In the genomic region with DNA sequence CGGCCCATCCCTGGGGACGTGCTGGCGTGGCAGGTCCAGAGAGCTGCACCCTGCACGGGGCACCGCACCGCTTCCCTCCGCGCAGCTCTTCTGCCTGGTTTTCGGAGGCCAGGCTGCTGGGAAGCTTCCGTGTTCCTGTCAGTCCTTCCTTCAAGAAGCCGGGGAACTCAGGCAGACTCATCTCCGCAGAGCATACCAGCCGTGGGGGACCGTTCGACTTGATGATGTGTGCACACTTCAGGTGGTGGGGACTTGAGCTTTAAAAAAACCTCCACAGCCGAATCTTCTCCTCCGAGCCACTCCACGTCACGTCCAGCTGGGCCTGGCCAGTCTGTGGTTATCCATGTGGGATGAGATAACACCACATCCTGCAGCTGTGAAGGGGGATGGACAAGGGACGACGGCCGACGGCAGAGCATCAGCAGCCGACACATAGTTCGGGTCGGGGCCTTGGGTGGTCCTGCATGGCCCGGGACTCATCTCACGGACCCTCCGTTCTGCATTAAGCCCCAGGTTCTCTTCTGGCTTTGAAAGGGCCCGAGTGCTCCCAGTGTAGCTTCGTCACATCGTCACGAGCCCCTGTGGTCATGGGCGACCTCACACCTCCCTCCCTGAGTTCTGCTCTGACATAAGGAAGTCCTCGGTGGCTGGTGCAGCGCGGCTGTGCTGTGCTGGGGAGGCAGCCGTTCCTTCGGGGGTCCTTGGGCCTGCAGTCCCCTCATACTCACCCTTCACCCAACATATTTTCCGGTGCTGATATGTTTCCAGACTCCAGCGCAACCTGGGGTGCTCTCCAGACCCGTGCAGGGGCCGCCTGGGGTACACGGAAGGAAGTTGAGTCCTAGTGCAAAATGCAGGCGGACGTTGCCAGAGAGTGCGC, we compare ENCODE assay signal across 17 cellular contexts. TPM values are rescaled to one million over a fixed set of nuclear protein-coding genes. Genes with fewer than 3 reads are reported as not detected.
"Had no signal": no experiment of that assay in that cellular context is flagged by ENCODE, and none has a peak within 500 bp of the region (broad histone marks: within the 10 kb centered on the region; RNA-seq: fewer than 3 reads in every experiment).

No MANE protein-coding gene starts in this region.

- H3K4me3 ChIP-seq: ascending aorta, dorsolateral prefrontal cortex, SJSA1, tibial artery had no signal

- H3K27ac ChIP-seq: ascending aorta, SJSA1, tibial artery had no signal

- DNase-seq: activated CD4-positive, alpha-beta T cell treated with anti-CD3 and anti-CD28 coated beads, Interleukin-2, amount 50 U/mL, for 48 hours; activated CD4-positive, CD25-positive, alpha-beta regulatory T cell treated with anti-CD3 and anti-CD28 coated beads, Interleukin-2, amount 50 U/mL, for 72 hours; activated naive CD4-positive, alpha-beta T cell treated with Interleukin-2 at 50 U/mL for 16 hours; mammary epithelial cell; naive thymus-derived CD4-positive, alpha-beta T cell; retina; stimulated activated CD4-positive, alpha-beta T cell treated with anti-CD3 and anti-CD28 coated beads, Interleukin-2, amount 100 ng/mL, for 48 hours; T-helper 9 cell; tibial artery had no signal

- H3K4me1 ChIP-seq: ascending aorta, SJSA1 had no signal

- H3K27ac Mint-ChIP-seq: activated T-helper 17 cell treated with anti-CD3 and anti-CD28 coated beads, Interleukin-2, amount 50 U/mL, for 72 hours; stimulated activated memory B cell treated with anti-CD40 and anti-IgM and Interleukin-4, amounts not matched to agents 10 μg/mL and 1 μg/mL and 100 μg/mL, for 72 hours had no signal

- H3K27me3 Mint-ChIP-seq: activated T-helper 17 cell treated with anti-CD3 and anti-CD28 coated beads, Interleukin-2, amount 50 U/mL, for 72 hours had no signal

- H3K27me3 ChIP-seq: ascending aorta, dorsolateral prefrontal cortex had no signal

- H3K36me3 ChIP-seq: SJSA1 had no signal

- H3K4me3 Mint-ChIP-seq: activated T-helper 17 cell treated with anti-CD3 and anti-CD28 coated beads, Interleukin-2, amount 50 U/mL, for 72 hours; stimulated activated memory B cell treated with anti-CD40 and anti-IgM and Interleukin-4, amounts not matched to agents 10 μg/mL and 1 μg/mL and 100 μg/mL, for 72 hours had no signal

- H3K9me3 ChIP-seq: ascending aorta, SJSA1, tibial artery had no signal

- H3K9me3 Mint-ChIP-seq: activated T-helper 17 cell treated with anti-CD3 and anti-CD28 coated beads, Interleukin-2, amount 50 U/mL, for 72 hours; stimulated activated memory B cell treated with anti-CD40 and anti-IgM and Interleukin-4, amounts not matched to agents 10 μg/mL and 1 μg/mL and 100 μg/mL, for 72 hours had no signal

- ATAC-seq: activated T-helper 17 cell treated with anti-CD3 and anti-CD28 coated beads, Interleukin-2, amount 50 U/mL, for 72 hours; esophagus mucosa; left lobe of liver; naive thymus-derived CD4-positive, alpha-beta T cell; stimulated activated memory B cell treated with anti-CD40 and anti-IgM and Interleukin-4, amounts not matched to agents 10 μg/mL and 1 μg/mL and 100 μg/mL, for 72 hours had no signal

RNA-seq across cellular contexts. Expression of a gene that starts 4.5 kb away (rescaled TPM):
- total RNA-seq: activated T-helper 17 cell treated with anti-CD3 and anti-CD28 coated beads, Interleukin-2, amount 50 U/mL, for 72 hours; ascending aorta; mononuclear cell; SJSA1 had no signal
- polyA plus RNA-seq: naive thymus-derived CD4-positive, alpha-beta T cell had no signal
